16 cellular contexts compared by ENCODE assay signal in genomic region chr10:974038-974784, GRCh38. TPM values are rescaled to one million over a fixed set of nuclear protein-coding genes. Genes with fewer than 3 reads are reported as not detected.
DNase-seq lines count a peak whose midpoint lies in the region; TF ChIP-seq lines count a peak whose summit lies in the region.
"Had no signal": no experiment of that assay in that cellular context is flagged by ENCODE, and none has a peak within 500 bp of the region (broad histone marks: within the 10 kb centered on the region; RNA-seq: fewer than 3 reads in every experiment).

No MANE protein-coding gene starts in this region.

- no peak for TF ChIP-seq CTCF in epithelial cell of proximal tubule (conservative IDR thresholded peaks at IDR 0.05; ENCODE audit: low read depth, low read length)

- H3K4me3 ChIP-seq in HUES48 (ENCODE audit: low read depth, low read length) (no peak overlapping the region), epithelial cell of proximal tubule (ENCODE audit: low read depth, low read length) (no peak overlapping the region)
- H3K4me3 ChIP-seq: PC-9 had no signal

- no peaks in the 10 kb centered on the region for H3K4me1 ChIP-seq in HUES48 (ENCODE audit: control insufficient read depth, insufficient read depth, low read length)

- no peak overlapping the region for H3K9ac ChIP-seq in HUES48 (ENCODE audit: low read depth, low read length)

- peaks cover 8% of the 10 kb centered on the region for H3K9me3 ChIP-seq in HUES48 (ENCODE audit: control insufficient read depth, insufficient read depth, low read length)

- peak overlapping the region; percentile 67 for H3K27ac ChIP-seq in HUES48 (ENCODE audit: low read depth, low read length)
- H3K27ac ChIP-seq: PC-9 had no signal

- DNase-seq in NCI-H146 (lab: John Stamatoyannopoulos, UW) (peak; percentile 44), NCI-H146 treated with DMSO at 0.1 percent for 48 hours (lab: John Stamatoyannopoulos, UW; ENCODE audit: unreplicated experiment) (no peak), epithelial cell of proximal tubule (ENCODE audit: low read depth) (peak; percentile 44), renal cortical epithelial cell (ENCODE audit: low read depth) (peak; percentile 74), NOMO-1 (lab: John Stamatoyannopoulos, UW; ENCODE audit: unreplicated experiment in 2 of 2) (no peak), hippocampal formation (lab: John Stamatoyannopoulos, UW) (no peak)
- no peak for DNase-seq in activated CD8-positive, alpha-beta memory T cell treated with anti-CD3 and anti-CD28 coated beads, Interleukin-2, amount 50 U/mL, for 48 hours
- DNase-seq: 8988T; amniotic stem cell; effector CD4-positive, alpha-beta T cell; head of caudate nucleus; T1000 had no signal

- H3K36me3 ChIP-seq in HUES48 (ENCODE audit: control insufficient read depth, insufficient read depth, low read length), result no peaks in the 10 kb centered on the region

- H3K27me3 ChIP-seq in HUES48 (ENCODE audit: control insufficient read depth, insufficient read depth, low read length), result no peaks in the 10 kb centered on the region

RNA-seq across cellular contexts. Expression of gene GTPBP4, which starts 14.0 kb away (rescaled TPM):
- total RNA-seq in epithelial cell of proximal tubule (57.9 and 66.5 TPM in 2 replicates), renal cortical epithelial cell (50.0 and 66.5 TPM in 2 replicates)

RNA-seq across cellular contexts. Expression of gene LARP4B, which starts 42.7 kb away (rescaled TPM):
- total RNA-seq in epithelial cell of proximal tubule (50.6 and 58.4 TPM in 2 replicates), renal cortical epithelial cell (29.9 and 45.1 TPM in 2 replicates)

RNA-seq across cellular contexts. Expression of gene IDI2, which starts 51.4 kb away (rescaled TPM):
- total RNA-seq in epithelial cell of proximal tubule, result not detected in 2 replicates
- not detected in 2 replicates for total RNA-seq in renal cortical epithelial cell
- total RNA-seq: lung microvascular endothelial cell, PC-9, pulmonary artery endothelial cell had no signal

Comparison
In these comparisons a context has a peak if more than half of its experiments do, and no peak if none do; other contexts are left out.
1. DNase-seq: peak in NCI-H146 (single experiment), epithelial cell of proximal tubule (single experiment) and renal cortical epithelial cell (single experiment); none in NCI-H146 treated with DMSO at 0.1 percent for 48 hours (single experiment), NOMO-1 (0 of 2), hippocampal formation (0 of 2) and activated CD8-positive, alpha-beta memory T cell treated with anti-CD3 and anti-CD28 coated beads, Interleukin-2, amount 50 U/mL, for 48 hours (single experiment).